Comparison of ENCODE assay signal across 23 cellular contexts in genomic region chr18:72325307-72325706, GRCh38.
A peak's percentile ranks its signal among the peaks of the same experiment; 100 is the strongest.
DNase-seq lines count a peak whose midpoint lies in the region; ATAC-seq, FAIRE-seq and TF ChIP-seq lines count a peak whose summit lies in the region.
"Had no signal": no experiment of that assay in that cellular context is flagged by ENCODE, and none has a peak within 500 bp of the region (broad histone marks: within the 10 kb centered on the region; RNA-seq: fewer than 3 reads in every experiment).

No MANE protein-coding gene starts in this region.

- FAIRE-seq in GM12878 (lab: Jason Lieb, UNC) = no peak
- FAIRE-seq: GM12891 had no signal

- no peak for TF ChIP-seq RAD21 in GM12878 (IDR thresholded peaks at IDR 0.05; ENCODE audit: insufficient read depth, low read depth, low read length)

- SMC1A ChIA-PET in GM12878 (lab: Charles Lee; ENCODE audit: uncharacterized antibody, unreplicated experiment) = interaction anchor here (0.9 to 1.4 kb wide), 3 partner anchors 13 to 237 kb away, joined by 3 to 5 read pairs (median 3); no protein-coding TSS in a partner anchor

- no peak overlapping the region for H3K9ac ChIP-seq in GM12878 (ENCODE audit: control insufficient read depth, insufficient read depth, low read length)

- BruUV-seq in GM12878 (replicated peaks; lab: Mats Ljungman, UMichigan) = no TSS peak

- no peak overlapping the region for H3K4me2 ChIP-seq in GM12878 (ENCODE audit: control insufficient read depth, insufficient read depth)

- H3K4me3 ChIP-seq in GM12878 (no peak overlapping the region), breast epithelium (no peak overlapping the region)
- H3K4me3 ChIP-seq: Peyer's patch, SJCRH30 had no signal

- no peak for TF ChIP-seq CTCF in GM12878 (IDR thresholded peaks at IDR 0.05 in 2 of 3, conservative IDR thresholded peaks at IDR 0.05 in 1 of 3; ENCODE audit: control insufficient read depth in 2 of 3, extremely low read depth in 1 of 3, insufficient read depth in 1 of 3, low read depth in 3 of 3, low read length in 3 of 3)
- TF ChIP-seq CTCF in breast epithelium (IDR thresholded peaks at IDR 0.05) = no peak

- CTCF ChIA-PET in GM12878 (lab: Yijun Ruan, JAX) = interaction anchor here (0.8 kb wide), 1 partner anchor 25 kb away, joined by 3 read pairs; no protein-coding TSS in a partner anchor

- RAD21 ChIA-PET in GM12878 (lab: Charles Lee; ENCODE audit: unreplicated experiment) = interaction anchor here (0.6 to 1.0 kb wide), 2 partner anchors 18 to 57 kb away, joined by 3 read pairs; no protein-coding TSS in a partner anchor

- no peaks in the 10 kb centered on the region for H3K9me3 ChIP-seq in GM12878 (replicated peaks; ENCODE audit: control insufficient read depth, insufficient read depth, low read length)
- no peaks in the 10 kb centered on the region for H3K9me3 ChIP-seq in breast epithelium
- H3K9me3 ChIP-seq: BE2C, Peyer's patch, SJCRH30 had no signal

- H4K20me1 ChIP-seq in GM12878 (ENCODE audit: control insufficient read depth, insufficient read depth) = no peaks in the 10 kb centered on the region

- ATAC-seq in GM18870 (IDR thresholded peaks at IDR 0.05; ENCODE audit: unreplicated experiment) = peak; percentile 43
- peak; percentile 54 for ATAC-seq in HG02623 (IDR thresholded peaks at IDR 0.05; ENCODE audit: unreplicated experiment)
- ATAC-seq in HG03439 (IDR thresholded peaks at IDR 0.05; ENCODE audit: unreplicated experiment) = peak; percentile 65
- peak; percentile 50 for ATAC-seq in GM12878
- no peak for ATAC-seq in activated T-cell treated with anti-CD3 and anti-CD28 coated beads, Interleukin-2, amount 50 U/mL, for 4 hours
- ATAC-seq: T-cell had no signal

- no peaks in the 10 kb centered on the region for H3K4me1 ChIP-seq in GM12878 (ENCODE audit: control insufficient read depth, insufficient read depth, low read length)
- no peaks in the 10 kb centered on the region for H3K4me1 ChIP-seq in breast epithelium
- H3K4me1 ChIP-seq: BE2C, Peyer's patch, SJCRH30 had no signal

- H3K36me3 ChIP-seq in GM12878 (ENCODE audit: control insufficient read depth in 2 of 2, insufficient read depth in 2 of 2, low read length in 1 of 2) (no peaks in the 10 kb centered on the region), breast epithelium (no peaks in the 10 kb centered on the region)
- H3K36me3 ChIP-seq: BE2C, Peyer's patch, SJCRH30 had no signal

- H3K4me3 Mint-ChIP-seq in activated T-cell treated with anti-CD3 and anti-CD28 coated beads, Interleukin-2, amount 50 U/mL, for 4 hours = no peak overlapping the region
- H3K4me3 Mint-ChIP-seq: T-cell; T-helper 2 cell treated with Interferon-gamma antibody and Interleukin-4, amounts not matched to agents 5 μg/mL and 100 μg/mL, for 36 hours had no signal

- in situ Hi-C loops in GM12878 (cut with MboI) = no loop called here

- H3K36me3 Mint-ChIP-seq in activated T-cell treated with anti-CD3 and anti-CD28 coated beads, Interleukin-2, amount 50 U/mL, for 4 hours (ENCODE audit: insufficient read depth) = no peaks in the 10 kb centered on the region
- H3K36me3 Mint-ChIP-seq: T-cell had no signal

- H2AFZ ChIP-seq in GM12878 (ENCODE audit: control insufficient read depth, low read depth, low read length) = no peak overlapping the region

- H3K27me3 ChIP-seq in GM12878 (replicated peaks in 1 of 2; ENCODE audit: control insufficient read depth in 2 of 2, insufficient read depth in 2 of 2, low read length in 1 of 2) (no peaks in the 10 kb centered on the region), breast epithelium (no peaks in the 10 kb centered on the region)
- H3K27me3 ChIP-seq: BE2C, Peyer's patch, SJCRH30 had no signal

- POLR2A ChIA-PET in GM12878 (lab: Charles Lee) = no interaction called here

- no peaks in the 10 kb centered on the region for H3K79me2 ChIP-seq in GM12878 (ENCODE audit: control insufficient read depth, insufficient read depth, low read length)

- TF ChIP-seq EP300 in GM12878 (IDR thresholded peaks at IDR 0.05; ENCODE audit: borderline replicate concordance in 1 of 2, control insufficient read depth in 1 of 2, low read depth in 2 of 2, low read length in 2 of 2) = no peak

- no peaks in the 10 kb centered on the region for H3K4me1 Mint-ChIP-seq in activated T-cell treated with anti-CD3 and anti-CD28 coated beads, Interleukin-2, amount 50 U/mL, for 4 hours (ENCODE audit: low read depth)
- H3K4me1 Mint-ChIP-seq: T-cell had no signal

- no peak overlapping the region for H3K27ac ChIP-seq in GM12878 (ENCODE audit: control insufficient read depth, insufficient read depth)
- H3K27ac ChIP-seq in breast epithelium = no peak overlapping the region
- H3K27ac ChIP-seq: Peyer's patch, SJCRH30 had no signal

- 4% methylated on average over 5 of the region's 5 CpGs for WGBS in GM12878 (ENCODE audit: insufficient coverage, insufficient replicate concordance, low lambda C conversion rate, missing lambda C conversion rate)

- DNase-seq in GM12878 (ENCODE audit: low read depth, low spot score) (no peak), breast epithelium (ENCODE audit: low spot score in 2 of 2) (no peak)
- no peak for DNase-seq in activated CD4-positive, alpha-beta T cell treated with anti-CD3 and anti-CD28 coated beads for 1 hour
- DNase-seq in central memory CD4-positive, alpha-beta T cell = no peak
- no peak for DNase-seq in activated T-cell treated with anti-CD3 and anti-CD28 coated beads, Interleukin-2, amount 50 U/mL, for 4 hours
- DNase-seq: BE2C, COR-L47, DMS 273 treated with DMSO at 0.1 percent for 48 hours, DMS79 treated with DMSO at 0.1 percent for 48 hours, Kasumi-1, NCI-H1048, NCI-H1417 treated with DMSO at 0.1 percent for 48 hours, NCI-H187 treated with DMSO at 0.1 percent for 48 hours, NCI-H2227 treated with DMSO at 0.1 percent for 48 hours, NCI-H510A, Peyer's patch, SJCRH30, T-cell had no signal

- TF ChIP-seq POLR2A in GM12878 (IDR thresholded peaks at IDR 0.05; ENCODE audit: low read depth, low read length) = no peak
- TF ChIP-seq POLR2A in breast epithelium (IDR thresholded peaks at IDR 0.05) = no peak

- H3K9me3 Mint-ChIP-seq in activated T-cell treated with anti-CD3 and anti-CD28 coated beads, Interleukin-2, amount 50 U/mL, for 4 hours = peaks cover 15% of the 10 kb centered on the region

- no peaks in the 10 kb centered on the region for H3K27me3 Mint-ChIP-seq in activated T-cell treated with anti-CD3 and anti-CD28 coated beads, Interleukin-2, amount 50 U/mL, for 4 hours (ENCODE audit: low read depth)
- H3K27me3 Mint-ChIP-seq: T-cell had no signal

- intact Hi-C loops in GM12878 (cut with micrococcal nuclease; ENCODE audit: unreplicated experiment) = loop anchor here (1.0 kb wide), 1 partner anchor 42 kb away; no protein-coding TSS in a partner anchor
- intact Hi-C loops in breast epithelium (cut with DNase I; ENCODE audit: low total_unique reads) = no loop called here

TF ChIP-seq in GM12878, 131 proteins besides CTCF, POLR2A, EP300 and RAD21 (continues in another document):
- peak; percentile 77 for TF ChIP-seq GATAD2B (conservative IDR thresholded peaks at IDR 0.05; ENCODE audit: low read depth)
- peak; percentile 46 for TF ChIP-seq BCL3 (IDR thresholded peaks at IDR 0.05; ENCODE audit: borderline replicate concordance, insufficient read depth, low read depth, low read length, poor library complexity, severe bottlenecking)
- TF ChIP-seq, protein P1, sequence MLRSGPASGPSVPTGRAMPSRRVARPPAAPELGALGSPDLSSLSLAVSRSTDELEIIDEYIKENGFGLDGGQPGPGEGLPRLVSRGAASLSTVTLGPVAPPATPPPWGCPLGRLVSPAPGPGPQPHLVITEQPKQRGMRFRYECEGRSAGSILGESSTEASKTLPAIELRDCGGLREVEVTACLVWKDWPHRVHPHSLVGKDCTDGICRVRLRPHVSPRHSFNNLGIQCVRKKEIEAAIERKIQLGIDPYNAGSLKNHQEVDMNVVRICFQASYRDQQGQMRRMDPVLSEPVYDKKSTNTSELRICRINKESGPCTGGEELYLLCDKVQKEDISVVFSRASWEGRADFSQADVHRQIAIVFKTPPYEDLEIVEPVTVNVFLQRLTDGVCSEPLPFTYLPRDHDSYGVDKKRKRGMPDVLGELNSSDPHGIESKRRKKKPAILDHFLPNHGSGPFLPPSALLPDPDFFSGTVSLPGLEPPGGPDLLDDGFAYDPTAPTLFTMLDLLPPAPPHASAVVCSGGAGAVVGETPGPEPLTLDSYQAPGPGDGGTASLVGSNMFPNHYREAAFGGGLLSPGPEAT (IDR thresholded peaks at IDR 0.05; ENCODE audit: low read depth) = 0 out of 2 replicates have a peak, but pooled peaks have one; percentile 14
- TF ChIP-seq, protein P2, sequence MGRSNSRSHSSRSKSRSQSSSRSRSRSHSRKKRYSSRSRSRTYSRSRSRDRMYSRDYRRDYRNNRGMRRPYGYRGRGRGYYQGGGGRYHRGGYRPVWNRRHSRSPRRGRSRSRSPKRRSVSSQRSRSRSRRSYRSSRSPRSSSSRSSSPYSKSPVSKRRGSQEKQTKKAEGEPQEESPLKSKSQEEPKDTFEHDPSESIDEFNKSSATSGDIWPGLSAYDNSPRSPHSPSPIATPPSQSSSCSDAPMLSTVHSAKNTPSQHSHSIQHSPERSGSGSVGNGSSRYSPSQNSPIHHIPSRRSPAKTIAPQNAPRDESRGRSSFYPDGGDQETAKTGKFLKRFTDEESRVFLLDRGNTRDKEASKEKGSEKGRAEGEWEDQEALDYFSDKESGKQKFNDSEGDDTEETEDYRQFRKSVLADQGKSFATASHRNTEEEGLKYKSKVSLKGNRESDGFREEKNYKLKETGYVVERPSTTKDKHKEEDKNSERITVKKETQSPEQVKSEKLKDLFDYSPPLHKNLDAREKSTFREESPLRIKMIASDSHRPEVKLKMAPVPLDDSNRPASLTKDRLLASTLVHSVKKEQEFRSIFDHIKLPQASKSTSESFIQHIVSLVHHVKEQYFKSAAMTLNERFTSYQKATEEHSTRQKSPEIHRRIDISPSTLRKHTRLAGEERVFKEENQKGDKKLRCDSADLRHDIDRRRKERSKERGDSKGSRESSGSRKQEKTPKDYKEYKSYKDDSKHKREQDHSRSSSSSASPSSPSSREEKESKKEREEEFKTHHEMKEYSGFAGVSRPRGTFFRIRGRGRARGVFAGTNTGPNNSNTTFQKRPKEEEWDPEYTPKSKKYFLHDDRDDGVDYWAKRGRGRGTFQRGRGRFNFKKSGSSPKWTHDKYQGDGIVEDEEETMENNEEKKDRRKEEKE (IDR thresholded peaks at IDR 0.05) = no peak
- peak; percentile 71; the same call in 1 of the 2 replicates for TF ChIP-seq NR2F1 (conservative IDR thresholded peaks at IDR 0.05)
- TF ChIP-seq IKZF1 (conservative IDR thresholded peaks at IDR 0.05) = peak; percentile 30; the same call in 1 of the 2 replicates
- TF ChIP-seq MEF2B (IDR thresholded peaks at IDR 0.05; ENCODE audit: partially characterized antibody, poor library complexity, severe bottlenecking) = peak; percentile 89

Comparison
In these comparisons a context has a peak if more than half of its experiments do, and no peak if none do; other contexts are left out.
1. ATAC-seq: peak in GM18870 (single experiment), HG02623 (single experiment), HG03439 (single experiment) and GM12878 (single experiment); none in activated T-cell treated with anti-CD3 and anti-CD28 coated beads, Interleukin-2, amount 50 U/mL, for 4 hours (0 of 2).